8 cellular contexts compared by ENCODE assay signal in the genomic region with DNA sequence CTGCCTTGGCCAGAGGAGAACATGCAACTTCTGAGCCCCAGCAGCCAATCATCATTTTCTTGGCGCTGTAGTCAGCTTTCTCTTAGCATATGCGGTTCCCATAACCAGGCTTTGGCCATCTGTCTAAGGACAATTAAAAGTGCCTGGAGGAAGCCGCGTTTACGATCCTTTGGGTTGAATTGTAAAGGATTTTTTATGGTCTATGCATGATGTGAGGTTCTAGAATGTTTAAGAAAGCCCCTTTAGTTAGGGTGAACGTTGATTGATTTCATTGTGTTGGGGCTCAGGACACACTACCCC. TPM values are rescaled to one million over a fixed set of nuclear protein-coding genes. Genes with fewer than 3 reads are reported as not detected.
A peak's percentile ranks its signal among the peaks of the same experiment; 100 is the strongest.
DNase-seq lines count a peak whose midpoint lies in the region; ATAC-seq and TF ChIP-seq lines count a peak whose summit lies in the region.

No MANE protein-coding gene starts in this region.

- no peaks in the 10 kb centered on the region for H3K27me3 Mint-ChIP-seq in CD8-positive, alpha-beta T cell (ENCODE audit: low read depth)
- peaks cover 19% of the 10 kb centered on the region for H3K27me3 Mint-ChIP-seq in endothelial cell (ENCODE audit: unreplicated experiment)

- ATAC-seq in CD8-positive, alpha-beta T cell: no peak
- ATAC-seq in GM19455 (IDR thresholded peaks at IDR 0.05; ENCODE audit: unreplicated experiment): no peak
- no peak for ATAC-seq in HG02852 (IDR thresholded peaks at IDR 0.05; ENCODE audit: unreplicated experiment)

- H3K27ac ChIP-seq in CD8-positive, alpha-beta T cell (ENCODE audit: low read depth, low read length): peak overlapping the region; percentile 88
- peak overlapping the region; percentile 87 for H3K27ac ChIP-seq in OCI-LY7 (ENCODE audit: low read depth, low read length, poor library complexity, severe bottlenecking)
- peak overlapping the region in 1 of 2 donors; percentile 93 for H3K27ac ChIP-seq in ovary

- peak overlapping the region; percentile 99 for H3K27ac Mint-ChIP-seq in CD8-positive, alpha-beta T cell
- H3K27ac Mint-ChIP-seq in endothelial cell (ENCODE audit: unreplicated experiment): peak overlapping the region; percentile 97

- POLR2A ChIA-PET in CD8-positive, alpha-beta T cell (lab: Charles Lee): interaction anchor here (0.8 to 4.7 kb wide), 13 partner anchors 10 to 1721 kb away, joined by 3 to 298 read pairs (median 6); partner anchors contain the start of genes AMD1, CD164, CEP57L1 and GTF3C6
- POLR2A ChIA-PET in OCI-LY7 (lab: Charles Lee): interaction anchor here (0.6 to 4.9 kb wide), 13 partner anchors 9 to 486 kb away, joined by 3 to 69 read pairs (median 6); partner anchors contain the start of genes AMD1 and GTF3C6

- BruUV-seq in OCI-LY7 (replicated peaks; lab: Mats Ljungman, UMichigan): no TSS peak

- H3K4me2 ChIP-seq in OCI-LY7 (ENCODE audit: low read length): peak overlapping the region; percentile 97

- intact Hi-C loops in CD8-positive, alpha-beta T cell (cut with DNase I, micrococcal nuclease): loop anchor here (5.0 to 10.0 kb wide), 6 partner anchors 439 to 1721 kb away; partner anchors contain the start of genes AK9 (in 1 of the 2), CDC40 (in 1 of the 2), CEP57L1 (in 1 of the 2) and FIG4 (in 1 of the 2)
- intact Hi-C loops in OCI-LY7 (cut with micrococcal nuclease; ENCODE audit: unreplicated experiment): loop anchor here (10.0 kb wide), 2 partner anchors 169 to 669 kb away; partner anchors contain the start of genes REV3L and RPF2
- intact Hi-C loops in ovary (cut with DNase I): loop anchor here in 1 of 4 donors (10.0 kb wide), 1 partner anchor 59 kb away; the partner anchor contains the start of gene AMD1

- H3K79me2 ChIP-seq in OCI-LY7 (ENCODE audit: insufficient read depth, low read depth, low read length): peaks cover 47% of the 10 kb centered on the region

- TF ChIP-seq CTCF in CD8-positive, alpha-beta T cell (IDR thresholded peaks at IDR 0.05): no peak
- TF ChIP-seq CTCF in OCI-LY7 (conservative IDR thresholded peaks at IDR 0.05; ENCODE audit: low read length) (no peak; the same call in 1 of the 2 replicates), endothelial cell (IDR thresholded peaks at IDR 0.05; ENCODE audit: unreplicated experiment) (no peak), ovary (IDR thresholded peaks at IDR 0.05) (no peak)

- peaks cover 11% of the 10 kb centered on the region for H3K36me3 Mint-ChIP-seq in CD8-positive, alpha-beta T cell
- peaks cover 3% of the 10 kb centered on the region for H3K36me3 Mint-ChIP-seq in endothelial cell (ENCODE audit: low read depth, unreplicated experiment)

- peaks cover 23% of the 10 kb centered on the region for H3K4me1 Mint-ChIP-seq in CD8-positive, alpha-beta T cell (ENCODE audit: low read depth)
- peaks cover 14% of the 10 kb centered on the region for H3K4me1 Mint-ChIP-seq in endothelial cell (ENCODE audit: unreplicated experiment)

- H3K36me3 ChIP-seq in CD8-positive, alpha-beta T cell (ENCODE audit: insufficient read depth, low read length): no peaks in the 10 kb centered on the region
- H3K36me3 ChIP-seq in OCI-LY7 (ENCODE audit: insufficient read depth, low read length) (no peaks in the 10 kb centered on the region), ovary (no peaks in the 10 kb centered on the region)

- CTCF ChIA-PET in CD8-positive, alpha-beta T cell (lab: Charles Lee): interaction anchor here (1.2 to 3.4 kb wide), 4 partner anchors 10 to 66 kb away, joined by 3 to 22 read pairs (median 12); partner anchors contain the start of gene AMD1
- CTCF ChIA-PET in OCI-LY7 (lab: Charles Lee; ENCODE audit: unreplicated experiment): interaction anchor here (0.6 kb wide), 1 partner anchor 167 kb away, joined by 3 read pairs; no protein-coding TSS in a partner anchor

- peak overlapping the region; percentile 98 for H3K4me3 Mint-ChIP-seq in CD8-positive, alpha-beta T cell
- peak overlapping the region; percentile 99 for H3K4me3 Mint-ChIP-seq in endothelial cell (ENCODE audit: unreplicated experiment)

- WGBS in ovary, 3 donors: 3 to 6% (median 3%) methylated on average over 6 of the region's 6 CpGs

- peaks cover 13% of the 10 kb centered on the region; the same call in 1 of the 2 replicates for H4K20me1 ChIP-seq in OCI-LY7 (ENCODE audit: insufficient read depth, low read length)

- no peak for TF ChIP-seq EP300 in ovary (IDR thresholded peaks at IDR 0.05)

- H3K9me3 ChIP-seq in CD8-positive, alpha-beta T cell (ENCODE audit: low read length): no peaks in the 10 kb centered on the region
- no peaks in the 10 kb centered on the region for H3K9me3 ChIP-seq in OCI-LY7 (ENCODE audit: low read length)
- no peaks in the 10 kb centered on the region for H3K9me3 ChIP-seq in ovary

- no peaks in the 10 kb centered on the region for H3K27me3 ChIP-seq in CD8-positive, alpha-beta T cell (ENCODE audit: insufficient read depth, low read length)
- H3K27me3 ChIP-seq in ovary: no peaks in the 10 kb centered on the region

- no peaks in the 10 kb centered on the region for H3K9me2 ChIP-seq in OCI-LY7 (ENCODE audit: insufficient read depth, low read length)

- no peaks in the 10 kb centered on the region for H3K9me3 Mint-ChIP-seq in CD8-positive, alpha-beta T cell
- H3K9me3 Mint-ChIP-seq in endothelial cell (ENCODE audit: unreplicated experiment): no peaks in the 10 kb centered on the region

- peak overlapping the region; percentile 83 for H3K4me3 ChIP-seq in CD8-positive, alpha-beta T cell (ENCODE audit: low read depth, low read length)
- H3K4me3 ChIP-seq in OCI-LY7 (ENCODE audit: low read depth, low read length, poor library complexity, severe bottlenecking) (peak overlapping the region; percentile 78), ovary (peak overlapping the region; percentile 78)

- no peak for TF ChIP-seq POLR2A in ovary (IDR thresholded peaks at IDR 0.05)

- no peak for DNase-seq in CD8-positive, alpha-beta T cell
- DNase-seq in OCI-LY7 (ENCODE audit: low spot score) (no peak), endothelial cell (ENCODE audit: low spot score) (no peak), ovary (no peak), amniotic stem cell (lab: John Stamatoyannopoulos, UW) (no peak), HuH-7 (ENCODE audit: low spot score) (no peak)

- peaks cover 12% of the 10 kb centered on the region for H3K4me1 ChIP-seq in CD8-positive, alpha-beta T cell (ENCODE audit: insufficient read depth, low read length)
- H3K4me1 ChIP-seq in OCI-LY7 (ENCODE audit: insufficient read depth, low read length, poor library complexity, severe bottlenecking) (peaks cover 35% of the 10 kb centered on the region), ovary (ENCODE audit: insufficient read depth) (peaks cover 4% of the 10 kb centered on the region)

- peak overlapping the region; percentile 92 for H2AFZ ChIP-seq in OCI-LY7 (ENCODE audit: low read length)

RNA-seq across cellular contexts. Expression of gene CDK19, which starts 0.8 kb away (rescaled TPM):
- total RNA-seq in CD8-positive, alpha-beta T cell: 1 to 10 TPM; 4.9 to 5.0 TPM
- total RNA-seq in OCI-LY7 (2014; rRNA removed; shearing (Covaris generic)): 15.4 and 16.3 TPM in 2 replicates
- 35.6 and 40.8 TPM in 2 replicates for total RNA-seq in OCI-LY7 (2022)
- 19.0 TPM for total RNA-seq in endothelial cell (ENCODE audit: unreplicated experiment)
- 10 to 100 TPM in 6 of 7 donors, 1 to 10 TPM in 1; 9.8 to 20.8 (median 18.1) TPM for total RNA-seq in ovary
- polyA plus RNA-seq in ovary: 10 to 100 TPM; 12.6 to 15.7 TPM

RNA-seq across cellular contexts. Expression of gene AMD1, which starts 58.5 kb away (rescaled TPM):
- 100 to 1,000 TPM; 161 to 167 TPM for total RNA-seq in CD8-positive, alpha-beta T cell
- total RNA-seq in OCI-LY7 (2014; rRNA removed; shearing (Covaris generic)): 64.2 and 74.3 TPM in 2 replicates
- total RNA-seq in OCI-LY7 (2022): 76.9 and 90.0 TPM in 2 replicates
- total RNA-seq in endothelial cell (ENCODE audit: unreplicated experiment): 50.5 TPM
- total RNA-seq in ovary: 10 to 100 TPM; 56.2 to 67.8 (median 61.0) TPM
- 10 to 100 TPM; 24.4 to 38.4 TPM for polyA plus RNA-seq in ovary
